In the genomic region with DNA sequence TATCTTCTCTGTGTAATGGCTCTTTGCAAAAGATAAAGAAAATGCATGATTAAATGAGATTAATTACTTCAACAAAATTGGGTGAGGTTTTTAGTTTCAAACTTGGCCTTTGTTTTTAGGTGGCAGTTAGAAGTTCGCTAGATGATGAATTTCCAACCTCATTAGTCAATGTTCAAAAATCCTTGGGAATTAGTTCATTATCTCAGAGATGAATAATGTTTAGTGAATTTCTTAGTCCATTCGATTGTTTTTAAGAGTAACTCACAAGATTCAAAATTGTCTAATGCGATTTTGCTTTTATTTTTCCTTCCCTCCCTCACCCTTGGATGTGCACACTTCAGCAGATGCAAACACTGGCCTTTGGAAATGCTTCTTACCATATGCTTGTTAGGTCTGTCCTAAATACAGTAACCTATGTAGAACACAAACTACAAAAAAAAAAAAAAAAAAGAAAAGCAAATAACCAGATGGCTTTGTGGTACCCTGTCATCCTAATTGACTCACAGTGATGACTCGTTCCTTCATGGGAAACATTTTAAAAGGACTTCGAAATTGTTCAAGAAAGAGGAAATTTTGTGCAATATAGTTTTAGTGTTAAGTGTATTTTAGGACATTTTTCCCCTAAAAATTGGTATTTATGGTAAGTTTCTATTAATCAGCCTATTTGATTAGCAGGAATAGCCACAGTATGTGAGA, we compare ENCODE assay signal across 11 cellular contexts.
DNase-seq lines count a peak whose midpoint lies in the region; ATAC-seq and TF ChIP-seq lines count a peak whose summit lies in the region.
"Had no signal": no experiment of that assay in that cellular context is flagged by ENCODE, and none has a peak within 500 bp of the region (broad histone marks: within the 10 kb centered on the region; RNA-seq: fewer than 3 reads in every experiment).

No MANE protein-coding gene starts in this region.

- intact Hi-C loops in PC-9 (cut with micrococcal nuclease; ENCODE audit: unreplicated experiment), result no loop called here

- H3F3A ChIP-seq in PC-9 (ENCODE audit: insufficient read depth, low read depth), result peaks cover 55% of the 10 kb centered on the region

- no peaks in the 10 kb centered on the region for H3K9me2 ChIP-seq in PC-9 (ENCODE audit: insufficient read depth)

- no peaks in the 10 kb centered on the region for H3K9me3 ChIP-seq in PC-9 (ENCODE audit: insufficient read depth, low read depth)
- H3K9me3 ChIP-seq: heart left ventricle, tibial artery had no signal

- H3K4me1 ChIP-seq in PC-9 (replicated peaks; ENCODE audit: insufficient read depth), result peaks cover 11% of the 10 kb centered on the region
- no peaks in the 10 kb centered on the region for H3K4me1 ChIP-seq in foreskin keratinocyte

- H3K4me1 Mint-ChIP-seq in T-cell, result peaks cover 0 to 9% (median 0%) of the 10 kb centered on the region in 3 donors

- BruUV-seq in PC-9 (replicated peaks; lab: Mats Ljungman, UMichigan), result no TSS peak

- H3K9me3 Mint-ChIP-seq in T-cell, result no peaks in the 10 kb centered on the region

- 0 out of 2 replicates have a peak, but pooled peaks cover 10% of the 10 kb centered on the region for H4K20me1 ChIP-seq in PC-9 (ENCODE audit: insufficient read depth)

- no peaks in the 10 kb centered on the region for H3K27me3 ChIP-seq in PC-9 (ENCODE audit: insufficient read depth, low read depth)
- peaks cover 13% of the 10 kb centered on the region for H3K27me3 ChIP-seq in foreskin keratinocyte
- H3K27me3 ChIP-seq: heart left ventricle, tibial artery had no signal

- H3K27me3 Mint-ChIP-seq in T-cell, result peaks cover 5 to 16% of the 10 kb centered on the region in 2 donors

- DNase-seq in A172 (ENCODE audit: low spot score) (peak; percentile 42), EH (ENCODE audit: low read depth) (peak; percentile 86), PC-9 (peak in 1 of 2 experiments; percentile 77), foreskin keratinocyte (peak in 1 of 2 donors; percentile 51), germinal center (ENCODE audit: low spot score) (no peak), T-cell (no peak), KG1 (lab: John Stamatoyannopoulos, UW) (no peak)
- DNase-seq: heart left ventricle, tibial artery had no signal

- H3K27ac ChIP-seq in PC-9 (peak overlapping the region; percentile 70), foreskin keratinocyte (no peak overlapping the region)
- H3K27ac ChIP-seq: KMS-11 had no signal

- no peak overlapping the region for H3K4me3 Mint-ChIP-seq in T-cell

- no peak overlapping the region for H2AFZ ChIP-seq in PC-9

- H3K27ac Mint-ChIP-seq in T-cell, result no peak overlapping the region

- no peak overlapping the region; the same call in 1 of the 2 replicates for H3K4me2 ChIP-seq in PC-9
- H3K4me2 ChIP-seq: KMS-11 had no signal

- CTCF ChIA-PET in PC-9 (lab: Charles Lee), result no interaction called here
- CTCF ChIA-PET in T-cell (lab: Charles Lee), result interaction anchor here (0.6 to 1.2 kb wide), 5 partner anchors 9 to 726 kb away, joined by 3 to 6 read pairs (median 3); a partner anchor contains a TSS

- no peak overlapping the region for H3K4me3 ChIP-seq in PC-9
- H3K4me3 ChIP-seq: heart left ventricle, tibial artery had no signal

- no peaks in the 10 kb centered on the region for H3K36me3 Mint-ChIP-seq in T-cell

- ATAC-seq in foreskin keratinocyte, result peak; percentile 60
- no peak for ATAC-seq in GM18511 (IDR thresholded peaks at IDR 0.05; ENCODE audit: unreplicated experiment)
- ATAC-seq in T-cell (replicated peaks in 1 of 4), result no peak
- ATAC-seq: heart left ventricle had no signal

- peaks cover 90% of the 10 kb centered on the region for H3K36me3 ChIP-seq in PC-9 (ENCODE audit: low read depth)

- no peaks in the 10 kb centered on the region for H3K79me2 ChIP-seq in PC-9 (ENCODE audit: low read depth)

- POLR2A ChIA-PET in PC-9 (lab: Charles Lee; ENCODE audit: unreplicated experiment), result interaction anchor here (0.7 kb wide), 1 partner anchor 116 kb away, joined by 4 read pairs; no protein-coding TSS in a partner anchor
- POLR2A ChIA-PET in T-cell (lab: Charles Lee), result interaction anchor here in 1 of 2 donors (0.5 kb wide), 1 partner anchor 420 kb away, joined by 11 read pairs; no protein-coding TSS in a partner anchor

- TF ChIP-seq CTCF in PC-9 (conservative IDR thresholded peaks at IDR 0.05), result no peak
- TF ChIP-seq CTCF in foreskin keratinocyte (conservative IDR thresholded peaks at IDR 0.05), result no peak

Comparison
In these comparisons a context has a peak if more than half of its experiments do, and no peak if none do; other contexts are left out.
1. DNase-seq: peak in A172 (single experiment) and EH (single experiment); none in germinal center (single experiment), T-cell (0 of 34) and KG1 (single experiment).